Comparison of ENCODE assay signal across 9 cellular contexts in the genomic region with DNA sequence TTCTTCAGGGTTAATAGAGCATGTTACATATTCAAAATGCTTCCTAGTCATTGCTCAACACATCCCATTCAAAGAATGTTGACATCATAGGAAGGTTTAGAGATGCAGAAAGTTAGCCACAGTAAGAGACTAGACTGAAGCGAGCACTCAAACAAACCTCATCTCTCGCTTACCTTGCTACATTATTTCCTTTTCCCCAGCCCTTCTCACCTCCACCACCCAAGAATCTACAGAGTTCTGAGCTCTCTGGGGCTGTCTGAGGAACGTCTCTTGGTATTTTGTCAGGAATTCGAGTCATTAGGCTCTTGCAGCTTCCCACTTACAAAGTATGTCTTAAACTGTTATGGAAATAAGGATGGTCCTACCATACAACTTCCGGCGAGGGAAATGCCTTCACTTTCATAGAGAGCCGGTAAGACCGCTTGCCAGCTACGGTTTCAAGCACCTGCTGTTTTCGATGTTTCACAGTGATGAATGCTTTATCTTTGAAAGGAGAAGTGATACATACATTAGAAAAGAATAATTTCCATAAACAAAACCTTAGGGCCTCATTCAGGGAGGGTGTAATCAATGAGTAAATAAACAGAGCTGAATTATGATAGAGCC.
DNase-seq lines count a peak whose midpoint lies in the region; ATAC-seq and TF ChIP-seq lines count a peak whose summit lies in the region.
"Had no signal": no experiment of that assay in that cellular context is flagged by ENCODE, and none has a peak within 500 bp of the region (broad histone marks: within the 10 kb centered on the region; RNA-seq: fewer than 3 reads in every experiment).

No MANE protein-coding gene starts in this region.

- peak; percentile 88 for ATAC-seq in GM18873 (IDR thresholded peaks at IDR 0.05; ENCODE audit: low FRiP score, unreplicated experiment)
- ATAC-seq in HG02588 (IDR thresholded peaks at IDR 0.05; ENCODE audit: unreplicated experiment) = peak; percentile 96

- H3K27me3 Mint-ChIP-seq in activated CD4-positive, alpha-beta T cell treated with anti-CD3 and anti-CD28 coated beads, Interleukin-2, amount 10 ng/mL, durations not matched to agents 7 days and 5 days = no peaks in the 10 kb centered on the region

- peaks cover 8% of the 10 kb centered on the region for H3K4me1 Mint-ChIP-seq in activated CD4-positive, alpha-beta T cell treated with anti-CD3 and anti-CD28 coated beads, Interleukin-2, amount 10 ng/mL, durations not matched to agents 7 days and 5 days

- peak overlapping the region; percentile 22; the same call in 1 of the 2 replicates for H3K27ac ChIP-seq in KMS-11
- H3K27ac ChIP-seq in effector memory CD4-positive, alpha-beta T cell (ENCODE audit: insufficient read depth, low read length, poor library complexity, severe bottlenecking) = no peak overlapping the region

- DNase-seq in kidney tubule cell (ENCODE audit: low spot score) (peak; percentile 25), COLO829 (ENCODE audit: low spot score) (no peak), globus pallidus (ENCODE audit: low spot score) (no peak)
- DNase-seq in effector memory CD4-positive, alpha-beta T cell = no peak
- DNase-seq in activated CD4-positive, alpha-beta T cell treated with anti-CD3 and anti-CD28 coated beads, Interleukin-2, amount 10 ng/mL, durations not matched to agents 7 days and 5 days = no peak

- no peaks in the 10 kb centered on the region for H3K27me3 ChIP-seq in KMS-11 (ENCODE audit: insufficient read depth, low read depth)
- no peaks in the 10 kb centered on the region for H3K27me3 ChIP-seq in effector memory CD4-positive, alpha-beta T cell (replicated peaks; ENCODE audit: control insufficient read depth, insufficient read depth, low read length, poor library complexity, severe bottlenecking)

- H3K9me3 Mint-ChIP-seq in activated CD4-positive, alpha-beta T cell treated with anti-CD3 and anti-CD28 coated beads, Interleukin-2, amount 10 ng/mL, durations not matched to agents 7 days and 5 days = no peaks in the 10 kb centered on the region
- H3K9me3 Mint-ChIP-seq: T-helper 1 cell treated with Interleukin-12 subunit alpha and Interleukin-12 subunit beta and Interleukin-4 antibody, amounts not matched to agents 30 μg/mL and 1 μg/mL, for 36 hours had no signal

- H3K4me3 Mint-ChIP-seq in activated CD4-positive, alpha-beta T cell treated with anti-CD3 and anti-CD28 coated beads, Interleukin-2, amount 10 ng/mL, durations not matched to agents 7 days and 5 days = no peak overlapping the region
- H3K4me3 Mint-ChIP-seq: T-helper 1 cell treated with Interleukin-12 subunit alpha and Interleukin-12 subunit beta and Interleukin-4 antibody, amounts not matched to agents 30 μg/mL and 1 μg/mL, for 36 hours had no signal

- H3K79me2 ChIP-seq in KMS-11 (ENCODE audit: insufficient read depth, low read depth) = no peaks in the 10 kb centered on the region

- peaks cover 19% of the 10 kb centered on the region for H3K4me1 ChIP-seq in KMS-11 (ENCODE audit: low read depth, poor library complexity, severe bottlenecking)
- no peaks in the 10 kb centered on the region for H3K4me1 ChIP-seq in effector memory CD4-positive, alpha-beta T cell (ENCODE audit: control insufficient read depth, insufficient read depth, low read length, poor library complexity, severe bottlenecking)

- CTCF ChIA-PET in activated CD4-positive, alpha-beta T cell treated with anti-CD3 and anti-CD28 coated beads, Interleukin-2, amount 10 ng/mL, durations not matched to agents 7 days and 5 days (lab: Charles Lee) = no interaction called here

- no peaks in the 10 kb centered on the region for H3K36me3 ChIP-seq in KMS-11 (ENCODE audit: insufficient read depth)
- H3K36me3 ChIP-seq in effector memory CD4-positive, alpha-beta T cell (ENCODE audit: control insufficient read depth, insufficient read depth, low read length) = no peaks in the 10 kb centered on the region

- H2AFZ ChIP-seq in KMS-11 (ENCODE audit: low read depth) = peak overlapping the region; percentile 42; the same call in 1 of the 2 replicates

- no peaks in the 10 kb centered on the region for H3K9me3 ChIP-seq in effector memory CD4-positive, alpha-beta T cell (ENCODE audit: control insufficient read depth, low read length)

- POLR2A ChIA-PET in activated CD4-positive, alpha-beta T cell treated with anti-CD3 and anti-CD28 coated beads, Interleukin-2, amount 10 ng/mL, durations not matched to agents 7 days and 5 days (lab: Charles Lee) = no interaction called here

- peak overlapping the region; percentile 69 for H3K4me2 ChIP-seq in KMS-11

- H3K27ac Mint-ChIP-seq in activated CD4-positive, alpha-beta T cell treated with anti-CD3 and anti-CD28 coated beads, Interleukin-2, amount 10 ng/mL, durations not matched to agents 7 days and 5 days = no peak overlapping the region
- H3K27ac Mint-ChIP-seq: T-helper 1 cell treated with Interleukin-12 subunit alpha and Interleukin-12 subunit beta and Interleukin-4 antibody, amounts not matched to agents 30 μg/mL and 1 μg/mL, for 36 hours had no signal

- no peaks in the 10 kb centered on the region for H4K20me1 ChIP-seq in KMS-11 (ENCODE audit: insufficient read depth)

- no peak for TF ChIP-seq CTCF in KMS-11 (conservative IDR thresholded peaks at IDR 0.05; ENCODE audit: low read depth, low read length)

- H3K36me3 Mint-ChIP-seq in activated CD4-positive, alpha-beta T cell treated with anti-CD3 and anti-CD28 coated beads, Interleukin-2, amount 10 ng/mL, durations not matched to agents 7 days and 5 days (ENCODE audit: low read depth) = no peaks in the 10 kb centered on the region

- no peak overlapping the region for H3K4me3 ChIP-seq in KMS-11 (IDR thresholded peaks at IDR 0.05; ENCODE audit: insufficient read depth, low read depth, low read length)
- H3K4me3 ChIP-seq in effector memory CD4-positive, alpha-beta T cell (ENCODE audit: insufficient read depth, low read depth, low read length, poor library complexity, severe bottlenecking) = no peak overlapping the region

- H3K9ac ChIP-seq in KMS-11 = no peak overlapping the region
